1 cellular context compared by ENCODE assay signal in genomic region chr17:17509601-17510425, GRCh38.
TF ChIP-seq lines count a peak whose summit lies in the region.

No MANE protein-coding gene starts in this region.

TF ChIP-seq in HepG2, 621 proteins besides CTCF, POLR2A, EP300 and RAD21:
- no peak for TF ChIP-seq ZKSCAN1 (IDR thresholded peaks at IDR 0.05; ENCODE audit: low read length)
- TF ChIP-seq NCOR1 (IDR thresholded peaks at IDR 0.05; ENCODE audit: borderline replicate concordance, low read length): no peak
- no peak for TF ChIP-seq ZMAT3 (CRISPR knock-in tag; conservative IDR thresholded peaks at IDR 0.05)
- no peak for TF ChIP-seq NFE2 (CRISPR knock-in tag; IDR thresholded peaks at IDR 0.05)
- no peak for TF ChIP-seq NPAS2 (CRISPR knock-in tag; IDR thresholded peaks at IDR 0.05; ENCODE audit: borderline replicate concordance)
- TF ChIP-seq TCF7 (IDR thresholded peaks at IDR 0.05; ENCODE audit: low read depth): no peak
- TF ChIP-seq TGIF2 (CRISPR knock-in tag; IDR thresholded peaks at IDR 0.05): no peak
- no peak for TF ChIP-seq HNF4A (CRISPR knock-in tag; IDR thresholded peaks at IDR 0.05)
- TF ChIP-seq PRDM10 (CRISPR knock-in tag; IDR thresholded peaks at IDR 0.05; ENCODE audit: low read depth): no peak
- TF ChIP-seq ZNF34 (CRISPR knock-in tag; IDR thresholded peaks at IDR 0.05; ENCODE audit: borderline replicate concordance): no peak
- TF ChIP-seq BCL6 (CRISPR knock-in tag; IDR thresholded peaks at IDR 0.05): no peak
- TF ChIP-seq ZBTB1 (CRISPR knock-in tag; IDR thresholded peaks at IDR 0.05; ENCODE audit: borderline replicate concordance): no peak
- TF ChIP-seq TFDP2 (CRISPR knock-in tag; IDR thresholded peaks at IDR 0.05): no peak
- TF ChIP-seq ZNF768 (CRISPR knock-in tag; IDR thresholded peaks at IDR 0.05): no peak
